In the genomic region with DNA sequence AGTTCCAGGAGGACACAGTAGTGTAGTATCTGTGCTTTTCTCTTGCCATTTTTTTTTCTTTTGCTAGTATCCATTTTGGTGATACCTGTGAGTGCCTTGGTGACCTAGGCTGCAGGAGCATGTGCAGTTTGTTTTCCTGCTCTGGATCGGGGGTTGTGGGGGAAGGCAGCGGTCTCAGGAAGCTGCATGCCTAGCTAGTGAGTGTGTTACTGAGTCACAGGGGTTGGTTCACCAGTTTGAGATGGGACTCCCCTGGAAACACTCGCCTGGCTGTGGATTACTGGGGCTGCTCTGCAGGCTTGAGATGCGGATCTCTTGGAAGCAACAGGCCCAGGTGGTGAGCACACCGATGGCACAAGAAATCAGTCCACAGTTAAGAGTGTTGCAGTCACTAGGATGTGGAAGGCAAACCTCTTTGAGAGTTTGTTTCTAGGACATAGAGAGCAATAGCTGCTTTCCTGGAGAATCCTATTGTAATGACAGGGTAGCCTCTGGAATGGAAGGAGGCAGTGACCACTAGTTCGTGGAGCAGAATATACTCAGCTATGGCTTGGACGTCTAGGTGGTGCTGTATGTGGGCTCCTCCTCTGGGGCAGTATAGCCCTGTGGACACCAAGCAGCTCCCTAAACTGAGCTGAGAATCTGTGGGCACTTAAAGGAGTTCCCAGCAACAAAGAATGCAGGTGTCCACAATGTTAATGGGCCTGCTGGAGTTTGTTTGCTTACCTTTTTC, we compare ENCODE assay signal across 2 cellular contexts.
TF ChIP-seq lines count a peak whose summit lies in the region.

No MANE protein-coding gene starts in this region.

TF ChIP-seq in A549, 52 proteins besides CTCF, POLR2A, EP300 and RAD21 (continued from another document):
- TF ChIP-seq, protein P1, sequence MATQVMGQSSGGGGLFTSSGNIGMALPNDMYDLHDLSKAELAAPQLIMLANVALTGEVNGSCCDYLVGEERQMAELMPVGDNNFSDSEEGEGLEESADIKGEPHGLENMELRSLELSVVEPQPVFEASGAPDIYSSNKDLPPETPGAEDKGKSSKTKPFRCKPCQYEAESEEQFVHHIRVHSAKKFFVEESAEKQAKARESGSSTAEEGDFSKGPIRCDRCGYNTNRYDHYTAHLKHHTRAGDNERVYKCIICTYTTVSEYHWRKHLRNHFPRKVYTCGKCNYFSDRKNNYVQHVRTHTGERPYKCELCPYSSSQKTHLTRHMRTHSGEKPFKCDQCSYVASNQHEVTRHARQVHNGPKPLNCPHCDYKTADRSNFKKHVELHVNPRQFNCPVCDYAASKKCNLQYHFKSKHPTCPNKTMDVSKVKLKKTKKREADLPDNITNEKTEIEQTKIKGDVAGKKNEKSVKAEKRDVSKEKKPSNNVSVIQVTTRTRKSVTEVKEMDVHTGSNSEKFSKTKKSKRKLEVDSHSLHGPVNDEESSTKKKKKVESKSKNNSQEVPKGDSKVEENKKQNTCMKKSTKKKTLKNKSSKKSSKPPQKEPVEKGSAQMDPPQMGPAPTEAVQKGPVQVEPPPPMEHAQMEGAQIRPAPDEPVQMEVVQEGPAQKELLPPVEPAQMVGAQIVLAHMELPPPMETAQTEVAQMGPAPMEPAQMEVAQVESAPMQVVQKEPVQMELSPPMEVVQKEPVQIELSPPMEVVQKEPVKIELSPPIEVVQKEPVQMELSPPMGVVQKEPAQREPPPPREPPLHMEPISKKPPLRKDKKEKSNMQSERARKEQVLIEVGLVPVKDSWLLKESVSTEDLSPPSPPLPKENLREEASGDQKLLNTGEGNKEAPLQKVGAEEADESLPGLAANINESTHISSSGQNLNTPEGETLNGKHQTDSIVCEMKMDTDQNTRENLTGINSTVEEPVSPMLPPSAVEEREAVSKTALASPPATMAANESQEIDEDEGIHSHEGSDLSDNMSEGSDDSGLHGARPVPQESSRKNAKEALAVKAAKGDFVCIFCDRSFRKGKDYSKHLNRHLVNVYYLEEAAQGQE (IDR thresholded peaks at IDR 0.05) = no peak
- TF ChIP-seq, protein P2, sequence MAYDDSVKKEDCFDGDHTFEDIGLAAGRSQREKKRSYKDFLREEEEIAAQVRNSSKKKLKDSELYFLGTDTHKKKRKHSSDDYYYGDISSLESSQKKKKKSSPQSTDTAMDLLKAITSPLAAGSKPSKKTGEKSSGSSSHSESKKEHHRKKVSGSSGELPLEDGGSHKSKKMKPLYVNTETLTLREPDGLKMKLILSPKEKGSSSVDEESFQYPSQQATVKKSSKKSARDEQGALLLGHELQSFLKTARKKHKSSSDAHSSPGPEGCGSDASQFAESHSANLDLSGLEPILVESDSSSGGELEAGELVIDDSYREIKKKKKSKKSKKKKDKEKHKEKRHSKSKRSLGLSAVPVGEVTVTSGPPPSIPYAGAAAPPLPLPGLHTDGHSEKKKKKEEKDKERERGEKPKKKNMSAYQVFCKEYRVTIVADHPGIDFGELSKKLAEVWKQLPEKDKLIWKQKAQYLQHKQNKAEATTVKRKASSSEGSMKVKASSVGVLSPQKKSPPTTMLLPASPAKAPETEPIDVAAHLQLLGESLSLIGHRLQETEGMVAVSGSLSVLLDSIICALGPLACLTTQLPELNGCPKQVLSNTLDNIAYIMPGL (CRISPR knock-in tag; IDR thresholded peaks at IDR 0.05; ENCODE audit: borderline replicate concordance) = no peak
- TF ChIP-seq, protein P3, sequence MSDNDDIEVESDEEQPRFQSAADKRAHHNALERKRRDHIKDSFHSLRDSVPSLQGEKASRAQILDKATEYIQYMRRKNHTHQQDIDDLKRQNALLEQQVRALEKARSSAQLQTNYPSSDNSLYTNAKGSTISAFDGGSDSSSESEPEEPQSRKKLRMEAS (IDR thresholded peaks at IDR 0.05) = peak; percentile 69
- TF ChIP-seq JUN (IDR thresholded peaks at IDR 0.05) = 0 out of 5 replicates have a peak, but pooled peaks of 1 of the 2 experiments have one; percentile 25

TF ChIP-seq in WTC11, 78 proteins besides CTCF, POLR2A, EP300 and RAD21 (continued from another document):
- TF ChIP-seq, protein P4, sequence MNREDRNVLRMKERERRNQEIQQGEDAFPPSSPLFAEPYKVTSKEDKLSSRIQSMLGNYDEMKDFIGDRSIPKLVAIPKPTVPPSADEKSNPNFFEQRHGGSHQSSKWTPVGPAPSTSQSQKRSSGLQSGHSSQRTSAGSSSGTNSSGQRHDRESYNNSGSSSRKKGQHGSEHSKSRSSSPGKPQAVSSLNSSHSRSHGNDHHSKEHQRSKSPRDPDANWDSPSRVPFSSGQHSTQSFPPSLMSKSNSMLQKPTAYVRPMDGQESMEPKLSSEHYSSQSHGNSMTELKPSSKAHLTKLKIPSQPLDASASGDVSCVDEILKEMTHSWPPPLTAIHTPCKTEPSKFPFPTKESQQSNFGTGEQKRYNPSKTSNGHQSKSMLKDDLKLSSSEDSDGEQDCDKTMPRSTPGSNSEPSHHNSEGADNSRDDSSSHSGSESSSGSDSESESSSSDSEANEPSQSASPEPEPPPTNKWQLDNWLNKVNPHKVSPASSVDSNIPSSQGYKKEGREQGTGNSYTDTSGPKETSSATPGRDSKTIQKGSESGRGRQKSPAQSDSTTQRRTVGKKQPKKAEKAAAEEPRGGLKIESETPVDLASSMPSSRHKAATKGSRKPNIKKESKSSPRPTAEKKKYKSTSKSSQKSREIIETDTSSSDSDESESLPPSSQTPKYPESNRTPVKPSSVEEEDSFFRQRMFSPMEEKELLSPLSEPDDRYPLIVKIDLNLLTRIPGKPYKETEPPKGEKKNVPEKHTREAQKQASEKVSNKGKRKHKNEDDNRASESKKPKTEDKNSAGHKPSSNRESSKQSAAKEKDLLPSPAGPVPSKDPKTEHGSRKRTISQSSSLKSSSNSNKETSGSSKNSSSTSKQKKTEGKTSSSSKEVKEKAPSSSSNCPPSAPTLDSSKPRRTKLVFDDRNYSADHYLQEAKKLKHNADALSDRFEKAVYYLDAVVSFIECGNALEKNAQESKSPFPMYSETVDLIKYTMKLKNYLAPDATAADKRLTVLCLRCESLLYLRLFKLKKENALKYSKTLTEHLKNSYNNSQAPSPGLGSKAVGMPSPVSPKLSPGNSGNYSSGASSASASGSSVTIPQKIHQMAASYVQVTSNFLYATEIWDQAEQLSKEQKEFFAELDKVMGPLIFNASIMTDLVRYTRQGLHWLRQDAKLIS (CRISPR knock-in tag; IDR thresholded peaks at IDR 0.05; ENCODE audit: borderline replicate concordance) = no peak
- TF ChIP-seq ZNF263 (CRISPR knock-in tag; IDR thresholded peaks at IDR 0.05; ENCODE audit: low read depth) (no peak), FOXJ3 (CRISPR knock-in tag; IDR thresholded peaks at IDR 0.05; ENCODE audit: borderline replicate concordance) (no peak), ATF1 (CRISPR knock-in tag; IDR thresholded peaks at IDR 0.05) (no peak), OVOL2 (CRISPR knock-in tag; IDR thresholded peaks at IDR 0.05; ENCODE audit: borderline replicate concordance) (no peak)
- TF ChIP-seq, protein P5, sequence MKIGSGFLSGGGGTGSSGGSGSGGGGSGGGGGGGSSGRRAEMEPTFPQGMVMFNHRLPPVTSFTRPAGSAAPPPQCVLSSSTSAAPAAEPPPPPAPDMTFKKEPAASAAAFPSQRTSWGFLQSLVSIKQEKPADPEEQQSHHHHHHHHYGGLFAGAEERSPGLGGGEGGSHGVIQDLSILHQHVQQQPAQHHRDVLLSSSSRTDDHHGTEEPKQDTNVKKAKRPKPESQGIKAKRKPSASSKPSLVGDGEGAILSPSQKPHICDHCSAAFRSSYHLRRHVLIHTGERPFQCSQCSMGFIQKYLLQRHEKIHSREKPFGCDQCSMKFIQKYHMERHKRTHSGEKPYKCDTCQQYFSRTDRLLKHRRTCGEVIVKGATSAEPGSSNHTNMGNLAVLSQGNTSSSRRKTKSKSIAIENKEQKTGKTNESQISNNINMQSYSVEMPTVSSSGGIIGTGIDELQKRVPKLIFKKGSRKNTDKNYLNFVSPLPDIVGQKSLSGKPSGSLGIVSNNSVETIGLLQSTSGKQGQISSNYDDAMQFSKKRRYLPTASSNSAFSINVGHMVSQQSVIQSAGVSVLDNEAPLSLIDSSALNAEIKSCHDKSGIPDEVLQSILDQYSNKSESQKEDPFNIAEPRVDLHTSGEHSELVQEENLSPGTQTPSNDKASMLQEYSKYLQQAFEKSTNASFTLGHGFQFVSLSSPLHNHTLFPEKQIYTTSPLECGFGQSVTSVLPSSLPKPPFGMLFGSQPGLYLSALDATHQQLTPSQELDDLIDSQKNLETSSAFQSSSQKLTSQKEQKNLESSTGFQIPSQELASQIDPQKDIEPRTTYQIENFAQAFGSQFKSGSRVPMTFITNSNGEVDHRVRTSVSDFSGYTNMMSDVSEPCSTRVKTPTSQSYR (CRISPR knock-in tag; IDR thresholded peaks at IDR 0.05) = no peak
- TF ChIP-seq, protein P6, sequence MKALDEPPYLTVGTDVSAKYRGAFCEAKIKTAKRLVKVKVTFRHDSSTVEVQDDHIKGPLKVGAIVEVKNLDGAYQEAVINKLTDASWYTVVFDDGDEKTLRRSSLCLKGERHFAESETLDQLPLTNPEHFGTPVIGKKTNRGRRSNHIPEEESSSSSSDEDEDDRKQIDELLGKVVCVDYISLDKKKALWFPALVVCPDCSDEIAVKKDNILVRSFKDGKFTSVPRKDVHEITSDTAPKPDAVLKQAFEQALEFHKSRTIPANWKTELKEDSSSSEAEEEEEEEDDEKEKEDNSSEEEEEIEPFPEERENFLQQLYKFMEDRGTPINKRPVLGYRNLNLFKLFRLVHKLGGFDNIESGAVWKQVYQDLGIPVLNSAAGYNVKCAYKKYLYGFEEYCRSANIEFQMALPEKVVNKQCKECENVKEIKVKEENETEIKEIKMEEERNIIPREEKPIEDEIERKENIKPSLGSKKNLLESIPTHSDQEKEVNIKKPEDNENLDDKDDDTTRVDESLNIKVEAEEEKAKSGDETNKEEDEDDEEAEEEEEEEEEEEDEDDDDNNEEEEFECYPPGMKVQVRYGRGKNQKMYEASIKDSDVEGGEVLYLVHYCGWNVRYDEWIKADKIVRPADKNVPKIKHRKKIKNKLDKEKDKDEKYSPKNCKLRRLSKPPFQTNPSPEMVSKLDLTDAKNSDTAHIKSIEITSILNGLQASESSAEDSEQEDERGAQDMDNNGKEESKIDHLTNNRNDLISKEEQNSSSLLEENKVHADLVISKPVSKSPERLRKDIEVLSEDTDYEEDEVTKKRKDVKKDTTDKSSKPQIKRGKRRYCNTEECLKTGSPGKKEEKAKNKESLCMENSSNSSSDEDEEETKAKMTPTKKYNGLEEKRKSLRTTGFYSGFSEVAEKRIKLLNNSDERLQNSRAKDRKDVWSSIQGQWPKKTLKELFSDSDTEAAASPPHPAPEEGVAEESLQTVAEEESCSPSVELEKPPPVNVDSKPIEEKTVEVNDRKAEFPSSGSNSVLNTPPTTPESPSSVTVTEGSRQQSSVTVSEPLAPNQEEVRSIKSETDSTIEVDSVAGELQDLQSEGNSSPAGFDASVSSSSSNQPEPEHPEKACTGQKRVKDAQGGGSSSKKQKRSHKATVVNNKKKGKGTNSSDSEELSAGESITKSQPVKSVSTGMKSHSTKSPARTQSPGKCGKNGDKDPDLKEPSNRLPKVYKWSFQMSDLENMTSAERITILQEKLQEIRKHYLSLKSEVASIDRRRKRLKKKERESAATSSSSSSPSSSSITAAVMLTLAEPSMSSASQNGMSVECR (CRISPR knock-in tag; IDR thresholded peaks at IDR 0.05; ENCODE audit: borderline replicate concordance) = no peak
- TF ChIP-seq, protein P7, sequence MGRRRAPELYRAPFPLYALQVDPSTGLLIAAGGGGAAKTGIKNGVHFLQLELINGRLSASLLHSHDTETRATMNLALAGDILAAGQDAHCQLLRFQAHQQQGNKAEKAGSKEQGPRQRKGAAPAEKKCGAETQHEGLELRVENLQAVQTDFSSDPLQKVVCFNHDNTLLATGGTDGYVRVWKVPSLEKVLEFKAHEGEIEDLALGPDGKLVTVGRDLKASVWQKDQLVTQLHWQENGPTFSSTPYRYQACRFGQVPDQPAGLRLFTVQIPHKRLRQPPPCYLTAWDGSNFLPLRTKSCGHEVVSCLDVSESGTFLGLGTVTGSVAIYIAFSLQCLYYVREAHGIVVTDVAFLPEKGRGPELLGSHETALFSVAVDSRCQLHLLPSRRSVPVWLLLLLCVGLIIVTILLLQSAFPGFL (CRISPR knock-in tag; IDR thresholded peaks at IDR 0.05; ENCODE audit: borderline replicate concordance) = no peak
